Comparison of ENCODE assay signal across 25 cellular contexts in the genomic region with DNA sequence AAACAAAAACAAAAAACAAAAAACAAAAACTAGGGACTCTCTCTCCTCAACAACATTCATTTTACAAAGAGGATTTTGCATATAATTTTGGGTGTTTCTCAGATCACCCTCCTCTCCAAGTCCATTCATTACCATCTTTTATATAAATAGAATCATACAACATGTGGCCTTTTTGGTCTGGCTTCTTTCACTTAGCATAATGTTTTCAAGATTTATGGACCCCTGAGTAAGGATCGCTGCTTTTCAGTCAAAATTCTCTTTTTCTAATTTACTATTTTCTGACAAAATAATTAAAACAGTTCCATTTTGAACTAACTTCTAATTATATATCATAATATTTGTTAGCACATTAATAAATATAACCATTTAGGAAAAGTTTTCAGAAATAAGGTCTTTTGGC.
"Had no signal": no experiment of that assay in that cellular context is flagged by ENCODE, and none has a peak within 500 bp of the region (broad histone marks: within the 10 kb centered on the region; RNA-seq: fewer than 3 reads in every experiment).

No MANE protein-coding gene starts in this region.

- H3K4me1 ChIP-seq: neural progenitor cell, parathyroid adenoma, psoas muscle, right lobe of liver, sigmoid colon, stomach, testis, tibial artery, upper lobe of right lung, uterus had no signal

- H3K36me3 ChIP-seq: ovary, right lobe of liver, sigmoid colon, stomach, tibial artery, transverse colon, upper lobe of right lung, uterus had no signal

- H3K27ac ChIP-seq: ovary, parathyroid adenoma, psoas muscle, right lobe of liver, sigmoid colon, stomach, testis, tibial artery, transverse colon, upper lobe of right lung, uterus had no signal

- H3K79me2 ChIP-seq: parathyroid adenoma had no signal

- DNase-seq: naive thymus-derived CD8-positive, alpha-beta T cell; occipital lobe; ovary; posterior cingulate gyrus; psoas muscle; right cardiac atrium; right lobe of liver; sigmoid colon; small intestine; stimulated activated CD4-positive, alpha-beta T cell treated with anti-CD3 and anti-CD28 coated beads, Interleukin-15, amount 100 ng/mL, for 24 hours; stimulated activated CD4-positive, alpha-beta T cell treated with anti-CD3 and anti-CD28 coated beads, Interleukin-2, amount 100 ng/mL, for 24 hours; stimulated activated CD4-positive, alpha-beta T cell treated with anti-CD3 and anti-CD28 coated beads, Interleukin-2, amount 100 ng/mL, for 48 hours; stimulated activated CD4-positive, alpha-beta T cell treated with anti-CD3 and anti-CD28 coated beads, Interleukin-4, amount 100 ng/mL, for 24 hours; stimulated activated naive B cell treated with anti-CD40 and anti-IgM and Interleukin-4, amounts not matched to agents 10 μg/mL and 1 μg/mL and 100 μg/mL, for 72 hours; stimulated activated naive CD4-positive, alpha-beta T cell treated with Interleukin-2 at 50 U/mL for 16 hours; stomach; testis; tibial artery; transverse colon; upper lobe of right lung; uterus had no signal

- H3K4me2 ChIP-seq: neural progenitor cell had no signal

- H3K9me3 ChIP-seq: ovary, psoas muscle, right lobe of liver, sigmoid colon, stomach, testis, tibial artery, transverse colon, upper lobe of right lung, uterus had no signal

- H3K27me3 ChIP-seq: neural progenitor cell, ovary, right lobe of liver, sigmoid colon, stomach, testis, tibial artery, transverse colon, upper lobe of right lung, uterus had no signal

- H3K4me3 ChIP-seq: neural progenitor cell, ovary, psoas muscle, right lobe of liver, sigmoid colon, stomach, testis, tibial artery, transverse colon, upper lobe of right lung, uterus had no signal

- H2AFZ ChIP-seq: neural progenitor cell, parathyroid adenoma had no signal

- H3K9ac ChIP-seq: neural progenitor cell, parathyroid adenoma had no signal

- ATAC-seq: naive thymus-derived CD8-positive, alpha-beta T cell; natural killer cell treated with Interleukin-12 subunit alpha and Interleukin-12 subunit beta and Interleukin-15 and Interleukin-18, amount 100 ng/mL, for 72 hours; psoas muscle; right cardiac atrium; right lobe of liver; stimulated activated effector memory CD8-positive, alpha-beta T cell treated with anti-CD3 and anti-CD28 coated beads, Interleukin-12 subunit alpha, Interleukin-12 subunit beta, amount 100 ng/mL, for 72 hours; stimulated activated naive B cell treated with anti-CD40 and anti-IgM and Interleukin-4, amounts not matched to agents 10 μg/mL and 1 μg/mL and 100 μg/mL, for 72 hours; upper lobe of right lung had no signal
